In genomic region chr7:130485734-130486113, GRCh38 we compare ENCODE assay signal across 10 cellular contexts. TPM values are rescaled to one million over a fixed set of nuclear protein-coding genes. Genes with fewer than 3 reads are reported as not detected.
DNase-seq lines count a peak whose midpoint lies in the region; ATAC-seq and TF ChIP-seq lines count a peak whose summit lies in the region.
"Had no signal": no experiment of that assay in that cellular context is flagged by ENCODE, and none has a peak within 500 bp of the region (broad histone marks: within the 10 kb centered on the region; RNA-seq: fewer than 3 reads in every experiment).

No MANE protein-coding gene starts in this region.

- TF ChIP-seq CTCF in left lung (IDR thresholded peaks at IDR 0.05): no peak

- H3K27ac Mint-ChIP-seq in activated CD4-positive, alpha-beta T cell treated with anti-CD3 and anti-CD28 coated beads, Interleukin-2, amount 10 ng/mL, durations not matched to agents 24 days and 14 days: no peak overlapping the region
- peak overlapping the region; percentile 14 for H3K27ac Mint-ChIP-seq in activated naive CD8-positive, alpha-beta T cell treated with anti-CD3 and anti-CD28 coated beads for 36 hours

- intact Hi-C loops in activated CD4-positive, alpha-beta T cell treated with anti-CD3 and anti-CD28 coated beads, Interleukin-2, amount 10 ng/mL, durations not matched to agents 24 days and 14 days (cut with micrococcal nuclease): loop anchor here (1.0 to 10.0 kb wide), 4 partner anchors 211 to 415 kb away; partner anchors contain the start of genes KLF14 and KLHDC10
- intact Hi-C loops in left lung (cut with DNase I): no loop called here

- no peak for ATAC-seq in left lung
- no peak for ATAC-seq in HG02642 (IDR thresholded peaks at IDR 0.05; ENCODE audit: poor library complexity, unreplicated experiment)
- no peak for ATAC-seq in GM19395 (IDR thresholded peaks at IDR 0.05; ENCODE audit: unreplicated experiment)

- peaks cover 62% of the 10 kb centered on the region for H3K27me3 Mint-ChIP-seq in activated CD4-positive, alpha-beta T cell treated with anti-CD3 and anti-CD28 coated beads, Interleukin-2, amount 10 ng/mL, durations not matched to agents 24 days and 14 days
- H3K27me3 Mint-ChIP-seq in activated naive CD8-positive, alpha-beta T cell treated with anti-CD3 and anti-CD28 coated beads for 36 hours: peaks cover 18% of the 10 kb centered on the region

- H3K9ac ChIP-seq in subcutaneous abdominal adipose tissue (ENCODE audit: low read length in 5 of 5): peak overlapping the region in 3 of 5 donors; percentile 10 to 71 (median 56)

- no peaks in the 10 kb centered on the region for H3K36me3 Mint-ChIP-seq in activated CD4-positive, alpha-beta T cell treated with anti-CD3 and anti-CD28 coated beads, Interleukin-2, amount 10 ng/mL, durations not matched to agents 24 days and 14 days (ENCODE audit: low read depth)
- H3K36me3 Mint-ChIP-seq in activated naive CD8-positive, alpha-beta T cell treated with anti-CD3 and anti-CD28 coated beads for 36 hours: no peaks in the 10 kb centered on the region

- no peak for DNase-seq in activated CD4-positive, alpha-beta T cell treated with anti-CD3 and anti-CD28 coated beads, Interleukin-2, amount 10 ng/mL, durations not matched to agents 24 days and 14 days
- no peak for DNase-seq in activated CD4-positive, alpha-beta T cell treated with anti-CD3 and anti-CD28 coated beads, Interleukin-2, amount 50 U/mL, for 4 hours
- no peak for DNase-seq in activated naive CD8-positive, alpha-beta T cell treated with anti-CD3 and anti-CD28 coated beads for 36 hours
- DNase-seq in left lung (no peak), H4 (ENCODE audit: low spot score) (no peak)
- DNase-seq: HCEC 1CT had no signal

- H3K4me3 ChIP-seq in left lung: peak overlapping the region; percentile 50 to 57
- H3K4me3 ChIP-seq in subcutaneous abdominal adipose tissue (ENCODE audit: low read depth in 1 of 5, low read length in 5 of 5): peak overlapping the region; percentile 55 to 74 (median 70)
- H3K4me3 ChIP-seq: SK-N-MC had no signal

- H3K4me1 ChIP-seq in left lung (peaks cover 6 to 15% of the 10 kb centered on the region in 2 donors), subcutaneous abdominal adipose tissue (ENCODE audit: control insufficient read depth in 5 of 5, insufficient read depth in 5 of 5, low read length in 5 of 5) (peaks cover 4 to 47% (median 34%) of the 10 kb centered on the region in 5 donors)

- H3K27ac ChIP-seq in left lung (peak overlapping the region in 1 of 2 donors; percentile 38), subcutaneous abdominal adipose tissue (ENCODE audit: low read depth, low read length) (no peak overlapping the region)
- H3K27ac ChIP-seq: SK-N-MC had no signal

- no peaks in the 10 kb centered on the region for H3K9me3 Mint-ChIP-seq in activated CD4-positive, alpha-beta T cell treated with anti-CD3 and anti-CD28 coated beads, Interleukin-2, amount 10 ng/mL, durations not matched to agents 24 days and 14 days
- H3K9me3 Mint-ChIP-seq in activated naive CD8-positive, alpha-beta T cell treated with anti-CD3 and anti-CD28 coated beads for 36 hours: no peaks in the 10 kb centered on the region

- H3K9me3 ChIP-seq in left lung (no peaks in the 10 kb centered on the region), subcutaneous abdominal adipose tissue (ENCODE audit: control insufficient read depth in 5 of 5, low read length in 5 of 5) (no peaks in the 10 kb centered on the region)

- peak overlapping the region; percentile 81 for H3K4me3 Mint-ChIP-seq in activated CD4-positive, alpha-beta T cell treated with anti-CD3 and anti-CD28 coated beads, Interleukin-2, amount 10 ng/mL, durations not matched to agents 24 days and 14 days
- peak overlapping the region; percentile 77 for H3K4me3 Mint-ChIP-seq in activated naive CD8-positive, alpha-beta T cell treated with anti-CD3 and anti-CD28 coated beads for 36 hours

- H3K36me3 ChIP-seq in left lung (no peaks in the 10 kb centered on the region), subcutaneous abdominal adipose tissue (ENCODE audit: control insufficient read depth in 5 of 5, insufficient read depth in 5 of 5, low read length in 5 of 5) (no peaks in the 10 kb centered on the region)

- H3K4me1 Mint-ChIP-seq in activated CD4-positive, alpha-beta T cell treated with anti-CD3 and anti-CD28 coated beads, Interleukin-2, amount 10 ng/mL, durations not matched to agents 24 days and 14 days: peaks cover 19% of the 10 kb centered on the region
- peaks cover 19% of the 10 kb centered on the region for H3K4me1 Mint-ChIP-seq in activated naive CD8-positive, alpha-beta T cell treated with anti-CD3 and anti-CD28 coated beads for 36 hours

- H3K27me3 ChIP-seq in left lung: peaks cover 0 to 30% of the 10 kb centered on the region in 2 donors
- no peaks in the 10 kb centered on the region for H3K27me3 ChIP-seq in subcutaneous abdominal adipose tissue (ENCODE audit: control insufficient read depth in 5 of 5, insufficient read depth in 4 of 5, low read length in 5 of 5)

RNA-seq across cellular contexts. Expression of gene MEST, which starts 6.2 kb away (rescaled TPM):
- 4.1 and 5.8 TPM in 2 replicates for total RNA-seq in activated CD4-positive, alpha-beta T cell treated with anti-CD3 and anti-CD28 coated beads, Interleukin-2, amount 10 ng/mL, durations not matched to agents 24 days and 14 days
- total RNA-seq in activated naive CD8-positive, alpha-beta T cell treated with anti-CD3 and anti-CD28 coated beads for 36 hours: 10 to 100 TPM; 15.1 to 18.4 TPM
- total RNA-seq in left lung: 100 to 1,000 TPM; 101 to 104 TPM
- total RNA-seq in H4 (2014; rRNA removed; shearing (Covaris generic)): 0.06 TPM in 1 of 2 replicates, not detected in the other

RNA-seq across cellular contexts. Expression of gene CEP41, which starts 44.9 kb away (rescaled TPM):
- total RNA-seq in activated CD4-positive, alpha-beta T cell treated with anti-CD3 and anti-CD28 coated beads, Interleukin-2, amount 10 ng/mL, durations not matched to agents 24 days and 14 days: 14.3 and 16.7 TPM in 2 replicates
- total RNA-seq in activated naive CD8-positive, alpha-beta T cell treated with anti-CD3 and anti-CD28 coated beads for 36 hours: 10 to 100 TPM; 22.3 to 26.5 TPM
- 10 to 100 TPM; 12.4 to 16.0 TPM for total RNA-seq in left lung
- total RNA-seq in H4 (2014; rRNA removed; shearing (Covaris generic)): 17.7 and 36.0 TPM in 2 replicates

Comparison
In these comparisons a context has a peak if more than half of its experiments do, and no peak if none do; other contexts are left out.
1. RNA of gene MEST, which starts 6.2 kb away (total RNA-seq): 101 to 104 TPM in left lung; 15.1 to 18.4 TPM in activated naive CD8-positive, alpha-beta T cell treated with anti-CD3 and anti-CD28 coated beads for 36 hours, 4.1 to 5.8 TPM in activated CD4-positive, alpha-beta T cell treated with anti-CD3 and anti-CD28 coated beads, Interleukin-2, amount 10 ng/mL, durations not matched to agents 24 days and 14 days and 0.06 TPM in H4; every median in the first group is over 4 times any median in the second.